ENCODE assay signal across 8 cellular contexts in genomic region chr1:53945433-53946251, GRCh38. TPM values are rescaled to one million over a fixed set of nuclear protein-coding genes. Genes with fewer than 3 reads are reported as not detected.
DNase-seq lines count a peak whose midpoint lies in the region; ATAC-seq, FAIRE-seq and TF ChIP-seq lines count a peak whose summit lies in the region.

TSS of gene IFT25 (minus strand) at chr1:53945699. CDS start at chr1:53940082, 5,617 bp downstream.

- peaks cover 4% of the 10 kb centered on the region for H3K36me3 ChIP-seq in bronchial epithelial cell (ENCODE audit: control insufficient read depth, insufficient read depth, low read length)

- H3K9me3 Mint-ChIP-seq in WTC11 (no peaks in the 10 kb centered on the region), immature natural killer cell (no peaks in the 10 kb centered on the region)

- H3K4me1 Mint-ChIP-seq in WTC11 (peaks cover 55% of the 10 kb centered on the region), immature natural killer cell (peaks cover 39 to 58% of the 10 kb centered on the region in 2 donors)

- H3K27me3 Mint-ChIP-seq in WTC11 (ENCODE audit: low read depth) (no peaks in the 10 kb centered on the region), immature natural killer cell (ENCODE audit: low read depth in 3 of 3) (peaks cover 5 to 18% (median 16%) of the 10 kb centered on the region in 3 donors)

- ATAC-seq in GM18909 (IDR thresholded peaks at IDR 0.05; ENCODE audit: poor library complexity, unreplicated experiment) (peak; percentile 73), HG03159 (IDR thresholded peaks at IDR 0.05; ENCODE audit: unreplicated experiment) (peak; percentile 72), WTC11 (peak; percentile 83)

- CTCF ChIA-PET in WTC11 (lab: Charles Lee), result interaction anchor here (0.6 to 4.1 kb wide), 35 partner anchors 11 to 554 kb away, joined by 3 to 51 read pairs (median 4); partner anchors contain the start of genes NDC1, TMEM59 and YIPF1

- POLR2A ChIA-PET in WTC11 (lab: Charles Lee), result interaction anchor here (0.7 to 1.5 kb wide), 5 partner anchors 56 to 108 kb away, joined by 3 to 8 read pairs (median 6); partner anchors contain the start of genes NDC1 and YIPF1

- no peaks in the 10 kb centered on the region for H3K27me3 ChIP-seq in bronchial epithelial cell (ENCODE audit: control insufficient read depth, insufficient read depth, low read length)

- H3K36me3 Mint-ChIP-seq in WTC11 (no peaks in the 10 kb centered on the region), immature natural killer cell (no peaks in the 10 kb centered on the region)

- peak; percentile 97 for DNase-seq in AG08395 (ENCODE audit: low spot score)
- peak; percentile 97 for DNase-seq in NCI-H2227 (lab: John Stamatoyannopoulos, UW; ENCODE audit: unreplicated experiment)
- DNase-seq in WTC11 (ENCODE audit: low spot score), result peak; percentile 97
- peak; percentile 73 for DNase-seq in bronchial epithelial cell (ENCODE audit: low read depth)
- peak; percentile 98 for DNase-seq in immature natural killer cell
- DNase-seq in smooth muscle cell of the brain vasculature (ENCODE audit: low read depth, low spot score), result peak; percentile 93

- peak within 1 kb of the TSS; percentile 68; the same call in 1 of the 2 replicates for H3K27ac Mint-ChIP-seq in WTC11
- peak within 1 kb of the TSS; percentile 91 to 97 (median 95) for H3K27ac Mint-ChIP-seq in immature natural killer cell

- H3K4me3 Mint-ChIP-seq in WTC11 (peak within 1 kb of the TSS; percentile 87), immature natural killer cell (peak within 1 kb of the TSS; percentile 87 to 99 (median 94))

- TF ChIP-seq CTCF in WTC11 (IDR thresholded peaks at IDR 0.05) (no peak), bronchial epithelial cell (IDR thresholded peaks at IDR 0.05; ENCODE audit: insufficient read depth, low read length, severe bottlenecking) (no peak)

- H3K4me3 ChIP-seq in bronchial epithelial cell (ENCODE audit: low read depth, low read length), result peak within 1 kb of the TSS; percentile 96

- FAIRE-seq in bronchial epithelial cell (lab: Jason Lieb, UNC), result no peak

TF ChIP-seq in WTC11, 78 proteins besides CTCF, POLR2A, EP300 and RAD21 (continues in another document):
- TF ChIP-seq ZNF512 (CRISPR knock-in tag; IDR thresholded peaks at IDR 0.05; ENCODE audit: borderline replicate concordance) (no peak), GABPB1 (CRISPR knock-in tag; IDR thresholded peaks at IDR 0.05) (peak; percentile 47; the same call in 1 of the 2 replicates), ZNF281 (CRISPR knock-in tag; IDR thresholded peaks at IDR 0.05) (no peak), ATF6 (CRISPR knock-in tag; IDR thresholded peaks at IDR 0.05) (no peak), USF1 (CRISPR knock-in tag; IDR thresholded peaks at IDR 0.05) (no peak), EMX1 (CRISPR knock-in tag; IDR thresholded peaks at IDR 0.05) (no peak), IRF2 (CRISPR knock-in tag; IDR thresholded peaks at IDR 0.05; ENCODE audit: borderline replicate concordance, low read depth) (no peak), PRRX2 (CRISPR knock-in tag; IDR thresholded peaks at IDR 0.05) (no peak), JAZF1 (CRISPR knock-in tag; IDR thresholded peaks at IDR 0.05) (no peak), SP1 (CRISPR knock-in tag; conservative IDR thresholded peaks at IDR 0.05) (peak; percentile 80), PRDM15 (CRISPR knock-in tag; IDR thresholded peaks at IDR 0.05) (no peak)

RNA-seq across cellular contexts. Expression of gene IFT25, which starts in this region (rescaled TPM):
- 22.6 to 27.9 TPM (median 26.3 TPM) in 3 replicates for total RNA-seq in WTC11 (2021)
- total RNA-seq in bronchial epithelial cell, result 9.7 and 12.9 TPM in 2 replicates
- polyA plus RNA-seq in immature natural killer cell, result 10 to 100 TPM; 58.6 to 72.6 (median 66.7) TPM

Comparison
In these comparisons a context has a peak if more than half of its experiments do, and no peak if none do; other contexts are left out.
1. Peak in every context shown above with its lines: DNase-seq, ATAC-seq and H3K4me3 ChIP-seq.